In genomic region chr9:126719677-126720435, GRCh38 we compare ENCODE assay signal across 8 cellular contexts.
DNase-seq lines count a peak whose midpoint lies in the region; ATAC-seq and TF ChIP-seq lines count a peak whose summit lies in the region.

No MANE protein-coding gene starts in this region.

- H3K27me3 ChIP-seq in GM06990 (replicated peaks; ENCODE audit: control insufficient read depth, insufficient read depth, low read length) (no peaks in the 10 kb centered on the region), testis (no peaks in the 10 kb centered on the region)

- H3K4me3 Mint-ChIP-seq in activated T-helper 1 cell treated with anti-CD3 and anti-CD28 coated beads, Interleukin-12 subunit alpha, Interleukin-12 subunit beta, Interleukin-2, Interleukin-4 antibody, amounts not matched to agents 30 ng/mL and 10 ng/mL and 1 ng/mL, durations not matched to agents 14 hours and 24 hours and 36 hours = peak overlapping the region; percentile 67

- H3K4me3 ChIP-seq in GM06990 (replicated peaks; ENCODE audit: low read depth, low read length) (no peak overlapping the region), fibroblast of villous mesenchyme (ENCODE audit: low read depth, low read length) (no peak overlapping the region), testis (no peak overlapping the region)

- no peaks in the 10 kb centered on the region for H3K9me3 Mint-ChIP-seq in activated T-helper 1 cell treated with anti-CD3 and anti-CD28 coated beads, Interleukin-12 subunit alpha, Interleukin-12 subunit beta, Interleukin-2, Interleukin-4 antibody, amounts not matched to agents 30 ng/mL and 10 ng/mL and 1 ng/mL, durations not matched to agents 14 hours and 24 hours and 36 hours

- 61 to 74% methylated on average over 10 to 11 of the region's 11 CpGs for WGBS in testis, 2 donors

- peaks cover 16% of the 10 kb centered on the region for H3K27me3 Mint-ChIP-seq in activated T-helper 1 cell treated with anti-CD3 and anti-CD28 coated beads, Interleukin-12 subunit alpha, Interleukin-12 subunit beta, Interleukin-2, Interleukin-4 antibody, amounts not matched to agents 30 ng/mL and 10 ng/mL and 1 ng/mL, durations not matched to agents 14 hours and 24 hours and 36 hours (ENCODE audit: insufficient read depth)

- peaks cover 3% of the 10 kb centered on the region for H3K4me1 ChIP-seq in testis

- no peak for ATAC-seq in HG02571 (IDR thresholded peaks at IDR 0.05; ENCODE audit: unreplicated experiment)

- no peaks in the 10 kb centered on the region for H3K36me3 Mint-ChIP-seq in activated T-helper 1 cell treated with anti-CD3 and anti-CD28 coated beads, Interleukin-12 subunit alpha, Interleukin-12 subunit beta, Interleukin-2, Interleukin-4 antibody, amounts not matched to agents 30 ng/mL and 10 ng/mL and 1 ng/mL, durations not matched to agents 14 hours and 24 hours and 36 hours (ENCODE audit: low read depth)

- H3K36me3 ChIP-seq in GM06990 (ENCODE audit: control insufficient read depth, insufficient read depth, low read length) = no peaks in the 10 kb centered on the region
- no peaks in the 10 kb centered on the region for H3K36me3 ChIP-seq in testis (ENCODE audit: low read depth, missing control alignments)

- peak overlapping the region; percentile 87 for H3K27ac Mint-ChIP-seq in activated T-helper 1 cell treated with anti-CD3 and anti-CD28 coated beads, Interleukin-12 subunit alpha, Interleukin-12 subunit beta, Interleukin-2, Interleukin-4 antibody, amounts not matched to agents 30 ng/mL and 10 ng/mL and 1 ng/mL, durations not matched to agents 14 hours and 24 hours and 36 hours

- intact Hi-C loops in activated T-helper 1 cell treated with anti-CD3 and anti-CD28 coated beads, Interleukin-12 subunit alpha, Interleukin-12 subunit beta, Interleukin-2, Interleukin-4 antibody, amounts not matched to agents 30 ng/mL and 10 ng/mL and 1 ng/mL, durations not matched to agents 14 hours and 24 hours and 36 hours (cut with micrococcal nuclease) = no loop called here
- intact Hi-C loops in testis (cut with DNase I; ENCODE audit: low total_unique reads) = no loop called here

- DNase-seq in GM06990 (ENCODE audit: extremely low read depth, insufficient read length) = peak; percentile 78
- peak; percentile 28 for DNase-seq in HT-29 (ENCODE audit: low spot score)
- peak; percentile 95 for DNase-seq in RPMI8226
- DNase-seq in activated T-helper 1 cell treated with anti-CD3 and anti-CD28 coated beads, Interleukin-12 subunit alpha, Interleukin-12 subunit beta, Interleukin-2, Interleukin-4 antibody, amounts not matched to agents 30 ng/mL and 10 ng/mL and 1 ng/mL, durations not matched to agents 14 hours and 24 hours and 36 hours (ENCODE audit: low spot score) = peak; percentile 84
- DNase-seq in fibroblast of villous mesenchyme (ENCODE audit: low read depth) = peak; percentile 44
- peak in 42 of 56 donors; percentile 19 to 88 (median 52) for DNase-seq in nucleus accumbens (lab: John Stamatoyannopoulos, UW)
- DNase-seq in testis = peak; percentile 73

- H3K9me3 ChIP-seq in testis = no peaks in the 10 kb centered on the region

- no peak for TF ChIP-seq CTCF in GM06990 (IDR thresholded peaks at IDR 0.05; ENCODE audit: insufficient read depth, low read length, poor library complexity, severe bottlenecking)
- no peak for TF ChIP-seq CTCF in fibroblast of villous mesenchyme (IDR thresholded peaks at IDR 0.05; ENCODE audit: insufficient read depth, low read depth, low read length)
- no peak for TF ChIP-seq CTCF in testis (IDR thresholded peaks at IDR 0.05)

- TF ChIP-seq POLR2A in testis (IDR thresholded peaks at IDR 0.05) = no peak

- H3K4me1 Mint-ChIP-seq in activated T-helper 1 cell treated with anti-CD3 and anti-CD28 coated beads, Interleukin-12 subunit alpha, Interleukin-12 subunit beta, Interleukin-2, Interleukin-4 antibody, amounts not matched to agents 30 ng/mL and 10 ng/mL and 1 ng/mL, durations not matched to agents 14 hours and 24 hours and 36 hours (ENCODE audit: low read depth) = peaks cover 35% of the 10 kb centered on the region

- no peak overlapping the region for H3K27ac ChIP-seq in testis

Comparison
In these comparisons a context has a peak if more than half of its experiments do, and no peak if none do; other contexts are left out.
1. DNase-seq: peak in every context shown above with its lines; median percentile 95 in RPMI8226; 84 in activated T-helper 1 cell treated with anti-CD3 and anti-CD28 coated beads, Interleukin-12 subunit alpha, Interleukin-12 subunit beta, Interleukin-2, Interleukin-4 antibody, amounts not matched to agents 30 ng/mL and 10 ng/mL and 1 ng/mL, durations not matched to agents 14 hours and 24 hours and 36 hours; 78 in GM06990; 73 in testis; 52 in nucleus accumbens; 44 in fibroblast of villous mesenchyme; 28 in HT-29.